ENCODE assay signal across 21 cellular contexts in genomic region chr1:200524092-200524491, GRCh38.
"Had no signal": no experiment of that assay in that cellular context is flagged by ENCODE, and none has a peak within 500 bp of the region (broad histone marks: within the 10 kb centered on the region; RNA-seq: fewer than 3 reads in every experiment).

No MANE protein-coding gene starts in this region.

- H3K9me3 ChIP-seq: esophagus squamous epithelium, gastroesophageal sphincter, lower lobe of right lung, ovary, prostate gland, thoracic aorta, vagina had no signal

- H3K27me3 ChIP-seq: esophagus squamous epithelium, gastroesophageal sphincter, ovary, vagina had no signal

- DNase-seq: activated CD4-positive, alpha-beta memory T cell treated with anti-CD3 and anti-CD28 coated beads for 36 hours; activated CD4-positive, alpha-beta T cell treated with anti-CD3 and anti-CD28 coated beads for 48 hours; activated effector memory CD4-positive, alpha-beta T cell treated with Interleukin-2 at 50 U/mL for 16 hours; activated naive CD4-positive, alpha-beta T cell treated with anti-CD3 and anti-CD28 coated beads, Interleukin-2, amount 10 ng/mL, durations not matched to agents 7 days and 5 days; activated naive CD8-positive, alpha-beta T cell treated with anti-CD3 and anti-CD28 coated beads, Interleukin-2, amount 50 U/mL, for 24 hours; activated T-cell treated with anti-CD3 and anti-CD28 coated beads, Interleukin-2, amount 50 U/mL, for 72 hours; cerebellar nuclear complex; esophagus squamous epithelium; head of caudate nucleus; lower lobe of right lung; naive thymus-derived CD4-positive, alpha-beta T cell; ovary; stimulated activated CD4-positive, alpha-beta T cell treated with anti-CD3 and anti-CD28 coated beads, Interleukin-4, amount 100 ng/mL, for 1 hour; stimulated activated naive CD4-positive, alpha-beta T cell had no signal

- H3K4me3 Mint-ChIP-seq: activated CD4-positive, alpha-beta memory T cell treated with anti-CD3 and anti-CD28 coated beads for 36 hours; activated naive CD4-positive, alpha-beta T cell treated with anti-CD3 and anti-CD28 coated beads, Interleukin-2, amount 10 ng/mL, durations not matched to agents 7 days and 5 days; activated naive CD8-positive, alpha-beta T cell treated with anti-CD3 and anti-CD28 coated beads, Interleukin-2, amount 50 U/mL, for 24 hours; activated T-cell treated with anti-CD3 and anti-CD28 coated beads, Interleukin-2, amount 50 U/mL, for 72 hours; naive thymus-derived CD4-positive, alpha-beta T cell; type B pancreatic cell had no signal

- H3K9me3 Mint-ChIP-seq: activated CD4-positive, alpha-beta memory T cell treated with anti-CD3 and anti-CD28 coated beads for 36 hours; activated naive CD4-positive, alpha-beta T cell treated with anti-CD3 and anti-CD28 coated beads, Interleukin-2, amount 10 ng/mL, durations not matched to agents 7 days and 5 days; activated naive CD8-positive, alpha-beta T cell treated with anti-CD3 and anti-CD28 coated beads, Interleukin-2, amount 50 U/mL, for 24 hours; activated T-cell treated with anti-CD3 and anti-CD28 coated beads, Interleukin-2, amount 50 U/mL, for 72 hours; naive thymus-derived CD4-positive, alpha-beta T cell; type B pancreatic cell had no signal

- H3K27ac Mint-ChIP-seq: activated CD4-positive, alpha-beta memory T cell treated with anti-CD3 and anti-CD28 coated beads for 36 hours; activated naive CD4-positive, alpha-beta T cell treated with anti-CD3 and anti-CD28 coated beads, Interleukin-2, amount 10 ng/mL, durations not matched to agents 7 days and 5 days; activated naive CD8-positive, alpha-beta T cell treated with anti-CD3 and anti-CD28 coated beads, Interleukin-2, amount 50 U/mL, for 24 hours; activated T-cell treated with anti-CD3 and anti-CD28 coated beads, Interleukin-2, amount 50 U/mL, for 72 hours; naive thymus-derived CD4-positive, alpha-beta T cell; type B pancreatic cell had no signal

- H3K27me3 Mint-ChIP-seq: activated naive CD8-positive, alpha-beta T cell treated with anti-CD3 and anti-CD28 coated beads, Interleukin-2, amount 50 U/mL, for 24 hours; naive thymus-derived CD4-positive, alpha-beta T cell; type B pancreatic cell had no signal

- H3K4me1 ChIP-seq: esophagus squamous epithelium, gastroesophageal sphincter, lower lobe of right lung, prostate gland, vagina had no signal

- H3K27ac ChIP-seq: coronary artery, esophagus squamous epithelium, gastroesophageal sphincter, lower lobe of right lung, ovary, prostate gland, thoracic aorta had no signal

- H3K36me3 Mint-ChIP-seq: activated CD4-positive, alpha-beta memory T cell treated with anti-CD3 and anti-CD28 coated beads for 36 hours; activated naive CD4-positive, alpha-beta T cell treated with anti-CD3 and anti-CD28 coated beads, Interleukin-2, amount 10 ng/mL, durations not matched to agents 7 days and 5 days; naive thymus-derived CD4-positive, alpha-beta T cell; type B pancreatic cell had no signal

- ATAC-seq: activated naive CD8-positive, alpha-beta T cell treated with anti-CD3 and anti-CD28 coated beads, Interleukin-2, amount 50 U/mL, for 24 hours; activated T-cell treated with anti-CD3 and anti-CD28 coated beads, Interleukin-2, amount 50 U/mL, for 72 hours; gastroesophageal sphincter; left lobe of liver; lower lobe of right lung; naive thymus-derived CD4-positive, alpha-beta T cell had no signal
